15 cellular contexts compared by ENCODE assay signal in genomic region chr13:74796126-74796643, GRCh38.
"Had no signal": no experiment of that assay in that cellular context is flagged by ENCODE, and none has a peak within 500 bp of the region (broad histone marks: within the 10 kb centered on the region; RNA-seq: fewer than 3 reads in every experiment).

No MANE protein-coding gene starts in this region.

- H3K36me3 ChIP-seq: tibial nerve had no signal

- H3K27me3 ChIP-seq: tibial nerve had no signal

- DNase-seq: activated CD8-positive, alpha-beta memory T cell treated with anti-CD3 and anti-CD28 coated beads, Interleukin-2, amount 50 U/mL, for 4 hours; activated CD8-positive, alpha-beta T cell treated with anti-CD3 and anti-CD28 coated beads for 36 hours; activated naive CD4-positive, alpha-beta T cell treated with Interleukin-2 at 50 U/mL for 16 hours; effector memory CD8-positive, alpha-beta T cell; glutamatergic neuron; left cardiac atrium; naive thymus-derived CD4-positive, alpha-beta T cell; occipital lobe; stimulated activated CD4-positive, alpha-beta T cell treated with anti-CD3 and anti-CD28 coated beads, Interleukin-15, amount 100 ng/mL, for 24 hours; stimulated activated CD4-positive, alpha-beta T cell treated with anti-CD3 and anti-CD28 coated beads, Interleukin-4, amount 100 ng/mL, for 24 hours; T-cell; T1000 had no signal

- H3K4me3 ChIP-seq: lung, SK-N-MC, tibial nerve had no signal

- ATAC-seq: activated CD8-positive, alpha-beta T cell treated with anti-CD3 and anti-CD28 coated beads for 36 hours; effector memory CD8-positive, alpha-beta T cell; left cardiac atrium; naive thymus-derived CD4-positive, alpha-beta T cell; T-cell had no signal

- H3K27ac ChIP-seq: SK-N-MC, tibial nerve had no signal
